Comparison of ENCODE assay signal across 14 cellular contexts in genomic region chr2:174581543-174581942, GRCh38. TPM values are rescaled to one million over a fixed set of nuclear protein-coding genes. Genes with fewer than 3 reads are reported as not detected.
DNase-seq lines count a peak whose midpoint lies in the region; ATAC-seq and TF ChIP-seq lines count a peak whose summit lies in the region.
"Had no signal": no experiment of that assay in that cellular context is flagged by ENCODE, and none has a peak within 500 bp of the region (broad histone marks: within the 10 kb centered on the region; RNA-seq: fewer than 3 reads in every experiment).

No MANE protein-coding gene starts in this region.

- H3K4me1 Mint-ChIP-seq in activated naive CD8-positive, alpha-beta T cell (ENCODE audit: low read depth), result peaks cover 83% of the 10 kb centered on the region

- no peaks in the 10 kb centered on the region for H3K27me3 ChIP-seq in neutrophil
- no peaks in the 10 kb centered on the region for H3K27me3 ChIP-seq in MG63
- H3K27me3 ChIP-seq: cardiac muscle cell had no signal

- ATAC-seq in HG02678 (IDR thresholded peaks at IDR 0.05; ENCODE audit: unreplicated experiment) (peak; percentile 45), HG02759 (IDR thresholded peaks at IDR 0.05; ENCODE audit: unreplicated experiment) (no peak), HG03039 (IDR thresholded peaks at IDR 0.05; ENCODE audit: unreplicated experiment) (no peak)
- ATAC-seq: GM23338 had no signal

- H3K4me3 ChIP-seq in GM12865 (ENCODE audit: low read depth, low read length), result no peak overlapping the region
- no peak overlapping the region for H3K4me3 ChIP-seq in neutrophil (ENCODE audit: low read depth in 1 of 2, low read length in 1 of 2)
- H3K4me3 ChIP-seq in MG63, result no peak overlapping the region
- H3K4me3 ChIP-seq: cardiac muscle cell, GM23338 had no signal

- peak overlapping the region; percentile 91 for H3K27ac Mint-ChIP-seq in activated naive CD8-positive, alpha-beta T cell
- H3K27ac Mint-ChIP-seq: GM23338 had no signal

- H3K9me3 Mint-ChIP-seq in activated naive CD8-positive, alpha-beta T cell (ENCODE audit: low read depth), result no peaks in the 10 kb centered on the region
- H3K9me3 Mint-ChIP-seq: GM23338 had no signal

- H3K4me1 ChIP-seq in neutrophil (ENCODE audit: control insufficient read depth in 1 of 2, insufficient read depth in 1 of 2, low read depth in 1 of 2, low read length in 1 of 2), result peaks cover 21 to 34% of the 10 kb centered on the region in 2 experiments

- no peak for TF ChIP-seq CTCF in GM12865 (IDR thresholded peaks at IDR 0.05; ENCODE audit: insufficient read depth, low read depth, low read length, missing control alignments)
- TF ChIP-seq CTCF in neutrophil (IDR thresholded peaks at IDR 0.05), result no peak

- H3K9me3 ChIP-seq in neutrophil (no peaks in the 10 kb centered on the region), MG63 (no peaks in the 10 kb centered on the region)

- H3K36me3 ChIP-seq in neutrophil (peaks cover 100% of the 10 kb centered on the region), MG63 (no peaks in the 10 kb centered on the region; the same call in none of the 2 replicates)
- H3K36me3 ChIP-seq: cardiac muscle cell had no signal

- H3K36me3 Mint-ChIP-seq in activated naive CD8-positive, alpha-beta T cell, result peaks cover 8% of the 10 kb centered on the region

- H3K27ac ChIP-seq in neutrophil, result peak overlapping the region; percentile 65
- H3K27ac ChIP-seq: C4-2B had no signal

- peak overlapping the region; percentile 27 for H3K4me3 Mint-ChIP-seq in activated naive CD8-positive, alpha-beta T cell
- H3K4me3 Mint-ChIP-seq: GM23338 had no signal

- no peaks in the 10 kb centered on the region for H3K27me3 Mint-ChIP-seq in activated naive CD8-positive, alpha-beta T cell

- peak; percentile 30 for DNase-seq in GM12865 (ENCODE audit: low read depth)
- DNase-seq in MG63, result no peak
- DNase-seq: activated effector memory CD4-positive, alpha-beta T cell treated with Interleukin-2 at 50 U/mL for 16 hours; left cardiac atrium; stimulated activated CD4-positive, alpha-beta T cell treated with anti-CD3 and anti-CD28 coated beads, Interleukin-4, amount 100 ng/mL, for 24 hours; stimulated activated naive CD4-positive, alpha-beta T cell had no signal

RNA-seq across cellular contexts. Expression of gene WIPF1, which starts 16.1 kb away (rescaled TPM):
- 4.3 and 4.6 TPM in 2 replicates for total RNA-seq in MG63 (2014; rRNA removed; shearing (Covaris generic); ENCODE audit: low replicate concordance)
